9 cellular contexts compared by ENCODE assay signal in genomic region chr17:7588553-7589203, GRCh38. TPM values are rescaled to one million over a fixed set of nuclear protein-coding genes. Genes with fewer than 3 reads are reported as not detected.
DNase-seq lines count a peak whose midpoint lies in the region; ATAC-seq and TF ChIP-seq lines count a peak whose summit lies in the region.
"Had no signal": no experiment of that assay in that cellular context is flagged by ENCODE, and none has a peak within 500 bp of the region (broad histone marks: within the 10 kb centered on the region; RNA-seq: fewer than 3 reads in every experiment).

No MANE protein-coding gene starts in this region.

- TF ChIP-seq POLR2A in GM18505 (IDR thresholded peaks at IDR 0.05; ENCODE audit: borderline replicate concordance, extremely low read depth, insufficient read depth, insufficient read length) = no peak

- DNase-seq in activated gamma-delta T cell treated with Interleukin-2 at 50 U/mL for 16 hours (no peak), SHP77 treated with DMSO at 0.1 percent for 48 hours (lab: John Stamatoyannopoulos, UW) (no peak)
- DNase-seq: NCI-H1092 had no signal

- H3K4me3 ChIP-seq in HUES48 (ENCODE audit: low read depth, low read length) = peak overlapping the region; percentile 76
- peak overlapping the region; percentile 17 to 22 for H3K4me3 ChIP-seq in duodenal mucosa (ENCODE audit: low read depth in 1 of 2, low read length in 2 of 2)

- H3K27ac ChIP-seq in HUES48 (ENCODE audit: low read depth, low read length) = peak overlapping the region; percentile 96
- H3K27ac ChIP-seq in duodenal mucosa (ENCODE audit: low read depth, low read length) = no peak overlapping the region
- H3K27ac ChIP-seq in layer of hippocampus (ENCODE audit: low read depth, low read length) = peak overlapping the region; percentile 69
- H3K27ac ChIP-seq in temporal lobe (ENCODE audit: low read depth, low read length) = peak overlapping the region; percentile 87

- H3K9ac ChIP-seq in HUES48 (ENCODE audit: low read depth, low read length) (peak overlapping the region; percentile 61), duodenal mucosa (ENCODE audit: low read depth in 1 of 2, low read length in 2 of 2) (no peak overlapping the region)

- no peaks in the 10 kb centered on the region for H3K9me3 ChIP-seq in HUES48 (ENCODE audit: control insufficient read depth, insufficient read depth, low read length)
- H3K9me3 ChIP-seq in duodenal mucosa (ENCODE audit: control insufficient read depth in 1 of 2, low read length in 2 of 2) = no peaks in the 10 kb centered on the region

- ATAC-seq in GM18505 (IDR thresholded peaks at IDR 0.05; ENCODE audit: unreplicated experiment) (no peak), GM18861 (IDR thresholded peaks at IDR 0.05; ENCODE audit: unreplicated experiment) (no peak)

- peaks cover 17% of the 10 kb centered on the region for H3K4me1 ChIP-seq in HUES48 (ENCODE audit: control insufficient read depth, insufficient read depth, low read length)
- H3K4me1 ChIP-seq in duodenal mucosa (ENCODE audit: control insufficient read depth in 1 of 2, insufficient read depth in 2 of 2, low read length in 2 of 2) = peaks cover 12 to 14% of the 10 kb centered on the region in 2 donors

- H3K27me3 ChIP-seq in HUES48 (ENCODE audit: control insufficient read depth, insufficient read depth, low read length) (no peaks in the 10 kb centered on the region), duodenal mucosa (ENCODE audit: control insufficient read depth in 1 of 2, insufficient read depth in 2 of 2, low read length in 2 of 2) (no peaks in the 10 kb centered on the region), layer of hippocampus (ENCODE audit: control insufficient read depth, insufficient read depth, low read length) (no peaks in the 10 kb centered on the region)

- H3K36me3 ChIP-seq in HUES48 (ENCODE audit: control insufficient read depth, insufficient read depth, low read length) = peaks cover 47% of the 10 kb centered on the region
- H3K36me3 ChIP-seq in duodenal mucosa (ENCODE audit: control insufficient read depth in 1 of 2, insufficient read depth in 2 of 2, low read length in 2 of 2) = peaks cover 29 to 58% of the 10 kb centered on the region in 2 donors

RNA-seq across cellular contexts. Expression of gene SOX15, which starts 1.2 kb away (rescaled TPM):
- 0.49 TPM for total RNA-seq in temporal lobe

RNA-seq across cellular contexts. Expression of gene MPDU1, which starts 5.0 kb away (rescaled TPM):
- total RNA-seq in temporal lobe = 28.5 TPM

RNA-seq across cellular contexts. Expression of gene CD68, which starts 9.2 kb away (rescaled TPM):
- total RNA-seq in temporal lobe = 0.25 TPM

RNA-seq across cellular contexts. Expression of gene FXR2, which starts 26.0 kb away (rescaled TPM):
- 35.7 TPM for total RNA-seq in temporal lobe

RNA-seq across cellular contexts. Expression of gene SENP3, which starts 27.0 kb away (rescaled TPM):
- total RNA-seq in temporal lobe = 50.9 TPM
